ENCODE assay signal across 20 cellular contexts in genomic region chr14:71388336-71388735, GRCh38.
"Had no signal": no experiment of that assay in that cellular context is flagged by ENCODE, and none has a peak within 500 bp of the region (broad histone marks: within the 10 kb centered on the region; RNA-seq: fewer than 3 reads in every experiment).

No MANE protein-coding gene starts in this region.

- H3K36me3 ChIP-seq: esophagus muscularis mucosa, left ventricle myocardium inferior, lower lobe of right lung, right atrium auricular region, sigmoid colon, upper lobe of left lung, uterus had no signal

- H3K9me3 ChIP-seq: esophagus muscularis mucosa, left ventricle myocardium inferior, lower lobe of right lung, right atrium auricular region, sigmoid colon, upper lobe of left lung, uterus had no signal

- H3K4me3 Mint-ChIP-seq: memory B cell, nephron progenitor cell had no signal

- H3K4me3 ChIP-seq: dorsolateral prefrontal cortex, esophagus muscularis mucosa, left ventricle myocardium inferior, lower lobe of right lung, right atrium auricular region, sigmoid colon, skin epidermis, upper lobe of left lung, uterus had no signal

- H3K9me3 Mint-ChIP-seq: memory B cell; naive thymus-derived CD4-positive, alpha-beta T cell had no signal

- H3K27ac Mint-ChIP-seq: nephron progenitor cell had no signal

- H3K27me3 Mint-ChIP-seq: memory B cell; naive thymus-derived CD4-positive, alpha-beta T cell had no signal

- H3K4me1 ChIP-seq: left ventricle myocardium inferior, lower lobe of right lung, right atrium auricular region, upper lobe of left lung had no signal

- H3K27me3 ChIP-seq: dorsolateral prefrontal cortex, esophagus muscularis mucosa, right atrium auricular region, sigmoid colon, upper lobe of left lung, uterus had no signal

- ATAC-seq: left cardiac atrium; lower lobe of right lung; naive thymus-derived CD4-positive, alpha-beta T cell had no signal

- H3K27ac ChIP-seq: dorsolateral prefrontal cortex, epithelial cell of prostate, esophagus muscularis mucosa, left ventricle myocardium inferior, lower lobe of right lung, right atrium auricular region, sigmoid colon, skin epidermis, upper lobe of left lung, uterus had no signal

- DNase-seq: cortex of kidney; dorsolateral prefrontal cortex; effector memory CD4-positive, alpha-beta T cell; foreskin fibroblast; kidney; left cardiac atrium; left ventricle myocardium inferior; lower lobe of right lung; naive thymus-derived CD4-positive, alpha-beta T cell; nephron progenitor cell; sigmoid colon; stimulated activated CD4-positive, alpha-beta T cell treated with anti-CD3 and anti-CD28 coated beads, Interleukin-12 subunit alpha, Interleukin-12 subunit beta, amount 100 ng/mL, for 4 hours; stimulated activated naive CD4-positive, alpha-beta T cell treated with Interleukin-2 at 50 U/mL for 16 hours; upper lobe of left lung; uterus had no signal
